Comparison of ENCODE assay signal across 19 cellular contexts in the genomic region with DNA sequence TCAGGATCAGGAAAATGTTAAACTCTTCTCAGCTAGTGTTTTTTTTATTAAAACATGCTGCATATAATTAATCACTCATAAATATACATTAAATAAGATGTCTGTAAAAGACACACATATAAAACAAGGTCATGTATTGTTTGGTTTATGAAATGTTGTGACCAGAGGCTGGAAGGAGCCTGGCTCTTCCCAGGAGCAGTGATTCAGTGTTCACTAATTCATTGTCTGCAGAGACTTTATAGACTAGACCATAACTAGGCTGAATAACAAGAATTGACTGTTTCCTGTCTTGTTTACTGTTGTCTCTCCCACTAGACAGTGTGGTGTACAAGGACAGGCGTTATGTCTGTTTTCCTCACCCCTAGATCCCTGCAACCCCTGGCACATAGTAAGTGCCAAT. TPM values are rescaled to one million over a fixed set of nuclear protein-coding genes. Genes with fewer than 3 reads are reported as not detected.
DNase-seq lines count a peak whose midpoint lies in the region; ATAC-seq and TF ChIP-seq lines count a peak whose summit lies in the region.
"Had no signal": no experiment of that assay in that cellular context is flagged by ENCODE, and none has a peak within 500 bp of the region (broad histone marks: within the 10 kb centered on the region; RNA-seq: fewer than 3 reads in every experiment).

No MANE protein-coding gene starts in this region.

- H3K27me3 ChIP-seq in mesenchymal stem cell (ENCODE audit: control insufficient read depth in 1 of 2, insufficient read depth in 1 of 2, low read length in 2 of 2), result no peaks in the 10 kb centered on the region
- H3K27me3 ChIP-seq: Peyer's patch had no signal

- H3K9ac ChIP-seq in mesenchymal stem cell (ENCODE audit: low read length), result no peak overlapping the region

- no peak overlapping the region for H2BK12ac ChIP-seq in mesenchymal stem cell (ENCODE audit: low read length in 2 of 2)

- H3K4me1 ChIP-seq in mesenchymal stem cell (ENCODE audit: control insufficient read depth, insufficient read depth, low read depth, low read length), result peaks cover 19% of the 10 kb centered on the region
- H3K4me1 ChIP-seq: Peyer's patch had no signal

- no peak overlapping the region for H3K18ac ChIP-seq in mesenchymal stem cell (ENCODE audit: low read depth in 1 of 2, low read length in 2 of 2)

- TF ChIP-seq CTCF in epithelial cell of esophagus (IDR thresholded peaks at IDR 0.05; ENCODE audit: insufficient read depth, low read depth, low read length, missing control alignments), result no peak

- no peak overlapping the region for H3K23ac ChIP-seq in mesenchymal stem cell (ENCODE audit: low read length in 2 of 2)

- no peak overlapping the region for H3K4me2 ChIP-seq in mesenchymal stem cell (ENCODE audit: low read length, poor library complexity, severe bottlenecking)

- no peak overlapping the region for H2AK5ac ChIP-seq in mesenchymal stem cell (ENCODE audit: low read length, severe bottlenecking)

- no peak overlapping the region for H4K8ac ChIP-seq in mesenchymal stem cell (ENCODE audit: low read length)

- H2AFZ ChIP-seq in mesenchymal stem cell (ENCODE audit: low read depth, low read length), result no peak overlapping the region

- H2BK5ac ChIP-seq in mesenchymal stem cell (ENCODE audit: low read depth, low read length, poor library complexity, severe bottlenecking), result no peak overlapping the region

- no peak overlapping the region for H3K14ac ChIP-seq in mesenchymal stem cell (ENCODE audit: low read length in 2 of 2)

- no peak overlapping the region for H2BK120ac ChIP-seq in mesenchymal stem cell (ENCODE audit: low read depth, low read length)

- H3K27ac ChIP-seq in mesenchymal stem cell (ENCODE audit: low read length, poor library complexity, severe bottlenecking), result no peak overlapping the region
- H3K27ac ChIP-seq: Peyer's patch had no signal

- H3K4ac ChIP-seq in mesenchymal stem cell (ENCODE audit: low read depth in 1 of 2, low read length in 2 of 2), result no peak overlapping the region

- ATAC-seq in GM21723 (IDR thresholded peaks at IDR 0.05; ENCODE audit: unreplicated experiment), result no peak
- ATAC-seq: K562 had no signal

- H3K4me3 ChIP-seq in epithelial cell of esophagus (ENCODE audit: low read length), result no peak overlapping the region
- H3K4me3 ChIP-seq in mesenchymal stem cell (ENCODE audit: insufficient read depth in 1 of 2, low read depth in 1 of 2, low read length in 2 of 2), result no peak overlapping the region
- H3K4me3 ChIP-seq: K562, Peyer's patch had no signal

- H3K9me3 ChIP-seq in mesenchymal stem cell (ENCODE audit: control insufficient read depth, low read length), result no peaks in the 10 kb centered on the region
- H3K9me3 ChIP-seq: Peyer's patch had no signal

- no peak overlapping the region for H2BK15ac ChIP-seq in mesenchymal stem cell (ENCODE audit: low read depth, poor library complexity, severe bottlenecking)

- WGBS in mesenchymal stem cell, result 100% methylated on average over 1 of the region's 1 CpG

- no peak overlapping the region for H4K91ac ChIP-seq in mesenchymal stem cell (ENCODE audit: low read length)

- DNase-seq in EH (ENCODE audit: low read depth), result peak; percentile 69
- DNase-seq in M059J (ENCODE audit: low read depth), result peak; percentile 58
- DNase-seq in epithelial cell of esophagus (ENCODE audit: low read depth), result peak; percentile 24
- peak; percentile 63 for DNase-seq in mesenchymal stem cell
- no peak for DNase-seq in NCI-H345 treated with DMSO at 0.1 percent for 48 hours (lab: John Stamatoyannopoulos, UW; ENCODE audit: unreplicated experiment)
- DNase-seq in inferior parietal cortex (ENCODE audit: extremely low spot score), result no peak
- DNase-seq: AML-193, COR-L47, HCEC 1CT, MV-4-11, NCI-H1417 treated with DMSO at 0.1 percent for 48 hours, NCI-H1930, NCI-H446 treated with DMSO at 0.1 percent for 48 hours, NCI-H82, Peyer's patch, Right ventricle myocardium superior had no signal

- no peaks in the 10 kb centered on the region for H3K36me3 ChIP-seq in mesenchymal stem cell (ENCODE audit: control insufficient read depth in 1 of 2, insufficient read depth in 2 of 2, low read depth in 1 of 2, low read length in 2 of 2)
- H3K36me3 ChIP-seq: Peyer's patch had no signal

- no peaks in the 10 kb centered on the region for H3K79me1 ChIP-seq in mesenchymal stem cell (replicated peaks; ENCODE audit: low read length, poor library complexity, severe bottlenecking)

RNA-seq across cellular contexts. Expression of gene ANKRD55, which starts 49.1 kb away (rescaled TPM):
- 0.17 TPM in 1 of 2 replicates, not detected in the other for total RNA-seq in M059J (2014; rRNA removed; shearing (Covaris generic))
- 0.91 TPM for polyA plus RNA-seq in mesenchymal stem cell (2013, experiment 1 of 2)
- polyA plus RNA-seq in mesenchymal stem cell (2013, experiment 2 of 2), result 0.86 TPM
- total RNA-seq: Daoy, Right ventricle myocardium superior had no signal

Comparison
In these comparisons a context has a peak if more than half of its experiments do, and no peak if none do; other contexts are left out.
1. DNase-seq: peak in EH (single experiment), M059J (single experiment), epithelial cell of esophagus (single experiment) and mesenchymal stem cell (single experiment); none in NCI-H345 treated with DMSO at 0.1 percent for 48 hours (single experiment) and inferior parietal cortex (single experiment).